In genomic region chr3:114623420-114624046, GRCh38 we compare ENCODE assay signal across 8 cellular contexts.
DNase-seq lines count a peak whose midpoint lies in the region; ATAC-seq and TF ChIP-seq lines count a peak whose summit lies in the region.

No MANE protein-coding gene starts in this region.

- peaks cover 56% of the 10 kb centered on the region for H3K4me1 Mint-ChIP-seq in brain

- H3K36me3 ChIP-seq in left lung (no peaks in the 10 kb centered on the region), stomach (no peaks in the 10 kb centered on the region)

- H3K27me3 ChIP-seq in left lung: no peaks in the 10 kb centered on the region
- no peaks in the 10 kb centered on the region for H3K27me3 ChIP-seq in stomach

- H3K4me3 ChIP-seq in HFF-Myc (replicated peaks; ENCODE audit: low read depth, low read length) (peak overlapping the region; percentile 60), left lung (peak overlapping the region; percentile 12 to 30), stomach (peak overlapping the region; percentile 4 to 45 (median 30))

- no peak for DNase-seq in HFF-Myc (ENCODE audit: extremely low read depth, low read depth)
- no peak for DNase-seq in left lung
- no peak for DNase-seq in stomach
- no peak for DNase-seq in NK-92 treated with Interleukin-12 subunit alpha and Interleukin-12 subunit beta, amount 100 ng/mL, for 24 hours (lab: John Stamatoyannopoulos, UW)
- DNase-seq in hippocampal formation (lab: John Stamatoyannopoulos, UW): no peak

- peaks cover 15 to 30% of the 10 kb centered on the region in 2 donors for H3K4me1 ChIP-seq in left lung
- peaks cover 3 to 60% (median 31%) of the 10 kb centered on the region in 4 donors for H3K4me1 ChIP-seq in stomach

- intact Hi-C loops in left lung (cut with DNase I): no loop called here
- intact Hi-C loops in stomach (cut with DNase I; ENCODE audit: low total_unique reads): no loop called here

- H3K36me3 Mint-ChIP-seq in brain: no peaks in the 10 kb centered on the region

- no peaks in the 10 kb centered on the region for H3K27me3 Mint-ChIP-seq in brain

- H3K9me3 ChIP-seq in left lung (no peaks in the 10 kb centered on the region), stomach (no peaks in the 10 kb centered on the region)

- no peaks in the 10 kb centered on the region for H3K9me3 Mint-ChIP-seq in brain

- WGBS in stomach, 5 donors: 42 to 56% (median 48%) methylated on average over 5 of the region's 5 CpGs

- H3K4me3 Mint-ChIP-seq in brain: peak overlapping the region in 3 of 5 experiments; percentile 63 to 85 (median 75)

- TF ChIP-seq CTCF in HFF-Myc (IDR thresholded peaks at IDR 0.05; ENCODE audit: low read depth, low read length, missing control alignments): no peak
- no peak for TF ChIP-seq CTCF in brain (conservative IDR thresholded peaks at IDR 0.05)
- no peak for TF ChIP-seq CTCF in left lung (IDR thresholded peaks at IDR 0.05)
- no peak for TF ChIP-seq CTCF in stomach (IDR thresholded peaks at IDR 0.05)

- no peak for TF ChIP-seq EP300 in stomach (IDR thresholded peaks at IDR 0.05)

- no peak for TF ChIP-seq POLR2A in stomach (IDR thresholded peaks at IDR 0.05)

- H3K27ac Mint-ChIP-seq in brain: peak overlapping the region in 4 of 5 experiments; percentile 72 to 98 (median 95)

- H3K27ac ChIP-seq in left lung: peak overlapping the region; percentile 85 to 93
- H3K27ac ChIP-seq in stomach: peak overlapping the region; percentile 4 to 95 (median 89)

- peak; percentile 4 for ATAC-seq in left lung
- ATAC-seq in activated CD4-positive, CD25-positive, alpha-beta regulatory T cell treated with anti-CD3 and anti-CD28 coated beads, Interleukin-2, amount 50 U/mL, for 24 hours: no peak
- ATAC-seq in GM21515 (IDR thresholded peaks at IDR 0.05; ENCODE audit: unreplicated experiment): no peak
